Comparison of ENCODE assay signal across 19 cellular contexts in genomic region chr18:9242987-9243386, GRCh38.
DNase-seq lines count a peak whose midpoint lies in the region; ATAC-seq, FAIRE-seq and TF ChIP-seq lines count a peak whose summit lies in the region.
"Had no signal": no experiment of that assay in that cellular context is flagged by ENCODE, and none has a peak within 500 bp of the region (broad histone marks: within the 10 kb centered on the region; RNA-seq: fewer than 3 reads in every experiment).

No MANE protein-coding gene starts in this region.

- no peak overlapping the region for H3K4me3 ChIP-seq in HUES64 (ENCODE audit: low read length)
- no peak overlapping the region for H3K4me3 ChIP-seq in GM12878
- H3K4me3 ChIP-seq: ascending aorta, gastrocnemius medialis, SK-N-MC had no signal

- H3K36me3 Mint-ChIP-seq in stimulated activated naive CD8-positive, alpha-beta T cell treated with anti-CD3 and anti-CD28 coated beads, Interleukin-15, Interleukin-2, amounts not matched to agents 100 ng/mL and 50 ng/mL, for 24 hours (ENCODE audit: low read depth), result peaks cover 43% of the 10 kb centered on the region
- H3K36me3 Mint-ChIP-seq in activated naive CD8-positive, alpha-beta T cell treated with anti-CD3 and anti-CD28 coated beads, Interleukin-2, amount 50 U/mL, for 24 hours (ENCODE audit: low read depth), result peaks cover 29% of the 10 kb centered on the region

- peaks cover 4% of the 10 kb centered on the region for H3K4me1 Mint-ChIP-seq in stimulated activated naive CD8-positive, alpha-beta T cell treated with anti-CD3 and anti-CD28 coated beads, Interleukin-15, Interleukin-2, amounts not matched to agents 100 ng/mL and 50 ng/mL, for 24 hours (ENCODE audit: low read depth)
- peaks cover 12% of the 10 kb centered on the region for H3K4me1 Mint-ChIP-seq in stimulated activated naive CD8-positive, alpha-beta T cell treated with anti-CD3 and anti-CD28 coated beads, Interleukin-15, amount 100 ng/mL, for 72 hours
- H3K4me1 Mint-ChIP-seq in activated naive CD8-positive, alpha-beta T cell treated with anti-CD3 and anti-CD28 coated beads, Interleukin-2, amount 50 U/mL, for 24 hours, result peaks cover 9% of the 10 kb centered on the region
- H3K4me1 Mint-ChIP-seq: nephron had no signal

- H4K20me1 ChIP-seq in GM12878 (ENCODE audit: control insufficient read depth, insufficient read depth), result no peaks in the 10 kb centered on the region

- no peak for ATAC-seq in stimulated activated naive CD8-positive, alpha-beta T cell treated with anti-CD3 and anti-CD28 coated beads, Interleukin-15, amount 100 ng/mL, for 72 hours
- ATAC-seq in GM12878 (no peak), HG03039 (IDR thresholded peaks at IDR 0.05; ENCODE audit: unreplicated experiment) (no peak)
- no peak for ATAC-seq in activated naive CD8-positive, alpha-beta T cell treated with anti-CD3 and anti-CD28 coated beads, Interleukin-2, amount 50 U/mL, for 24 hours
- ATAC-seq: gastrocnemius medialis had no signal

- TF ChIP-seq POLR2A in GM12878 (IDR thresholded peaks at IDR 0.05; ENCODE audit: low read depth, low read length), result no peak

- POLR2A ChIA-PET in GM12878 (lab: Charles Lee), result no interaction called here

- H3K4me1 ChIP-seq in HUES64 (ENCODE audit: insufficient read depth, low read length), result peaks cover 28% of the 10 kb centered on the region
- no peaks in the 10 kb centered on the region for H3K4me1 ChIP-seq in GM12878 (ENCODE audit: control insufficient read depth, insufficient read depth, low read length)
- H3K4me1 ChIP-seq: ascending aorta, gastrocnemius medialis had no signal

- SMC1A ChIA-PET in GM12878 (lab: Charles Lee; ENCODE audit: uncharacterized antibody, unreplicated experiment), result no interaction called here

- H3K4me3 Mint-ChIP-seq in stimulated activated naive CD8-positive, alpha-beta T cell treated with anti-CD3 and anti-CD28 coated beads, Interleukin-15, Interleukin-2, amounts not matched to agents 100 ng/mL and 50 ng/mL, for 24 hours, result no peak overlapping the region
- no peak overlapping the region for H3K4me3 Mint-ChIP-seq in stimulated activated naive CD8-positive, alpha-beta T cell treated with anti-CD3 and anti-CD28 coated beads, Interleukin-15, amount 100 ng/mL, for 72 hours
- no peak overlapping the region for H3K4me3 Mint-ChIP-seq in activated naive CD8-positive, alpha-beta T cell treated with anti-CD3 and anti-CD28 coated beads, Interleukin-2, amount 50 U/mL, for 24 hours
- H3K4me3 Mint-ChIP-seq: nephron had no signal

- RAD21 ChIA-PET in GM12878 (lab: Charles Lee; ENCODE audit: unreplicated experiment), result no interaction called here

- intact Hi-C loops in GM12878 (cut with micrococcal nuclease; ENCODE audit: unreplicated experiment), result loop anchor here (10.0 kb wide), 1 partner anchor 232 kb away; the partner anchor contains the start of gene RALBP1

- H3K4me2 ChIP-seq in GM12878 (ENCODE audit: control insufficient read depth, insufficient read depth), result no peak overlapping the region

- no peak overlapping the region for H3K9ac ChIP-seq in HUES64 (ENCODE audit: low read depth, low read length)
- no peak overlapping the region for H3K9ac ChIP-seq in GM12878 (ENCODE audit: control insufficient read depth, insufficient read depth, low read length)

- H3K79me2 ChIP-seq in GM12878 (ENCODE audit: control insufficient read depth, insufficient read depth, low read length), result no peaks in the 10 kb centered on the region

- no peaks in the 10 kb centered on the region for H3K27me3 ChIP-seq in HUES64 (ENCODE audit: insufficient read depth, low read length)
- H3K27me3 ChIP-seq in GM12878 (replicated peaks in 1 of 2; ENCODE audit: control insufficient read depth in 2 of 2, insufficient read depth in 2 of 2, low read length in 1 of 2), result no peaks in the 10 kb centered on the region
- H3K27me3 ChIP-seq: ascending aorta, gastrocnemius medialis had no signal

- H2AFZ ChIP-seq in GM12878 (ENCODE audit: control insufficient read depth, low read depth, low read length), result no peak overlapping the region

- no peaks in the 10 kb centered on the region for H3K9me3 Mint-ChIP-seq in stimulated activated naive CD8-positive, alpha-beta T cell treated with anti-CD3 and anti-CD28 coated beads, Interleukin-15, Interleukin-2, amounts not matched to agents 100 ng/mL and 50 ng/mL, for 24 hours
- no peaks in the 10 kb centered on the region for H3K9me3 Mint-ChIP-seq in stimulated activated naive CD8-positive, alpha-beta T cell treated with anti-CD3 and anti-CD28 coated beads, Interleukin-15, amount 100 ng/mL, for 72 hours
- no peaks in the 10 kb centered on the region for H3K9me3 Mint-ChIP-seq in activated naive CD8-positive, alpha-beta T cell treated with anti-CD3 and anti-CD28 coated beads, Interleukin-2, amount 50 U/mL, for 24 hours
- H3K9me3 Mint-ChIP-seq: nephron had no signal

- BruUV-seq in GM12878 (replicated peaks; lab: Mats Ljungman, UMichigan), result no TSS peak

- DNase-seq in stimulated activated naive CD8-positive, alpha-beta T cell treated with anti-CD3 and anti-CD28 coated beads, Interleukin-15, amount 100 ng/mL, for 72 hours, result no peak
- DNase-seq in GM12878 (ENCODE audit: low read depth, low spot score) (no peak), superior temporal gyrus (ENCODE audit: extremely low spot score) (peak; percentile 23), D721Med (ENCODE audit: insufficient read length, low spot score) (no peak)
- DNase-seq in activated naive CD8-positive, alpha-beta T cell treated with anti-CD3 and anti-CD28 coated beads, Interleukin-2, amount 50 U/mL, for 24 hours, result no peak
- DNase-seq: activated CD4-positive, alpha-beta T cell treated with anti-CD3 and anti-CD28 coated beads, Interleukin-2, amount 50 U/mL, for 4 hours; activated gamma-delta T cell; Calu3; gastrocnemius medialis; GOT3; NCI-H1417; NCI-H226; OCI-M1 had no signal

- TF ChIP-seq CTCF in GM12878 (IDR thresholded peaks at IDR 0.05 in 2 of 3, conservative IDR thresholded peaks at IDR 0.05 in 1 of 3; ENCODE audit: control insufficient read depth in 2 of 3, extremely low read depth in 1 of 3, insufficient read depth in 1 of 3, low read depth in 3 of 3, low read length in 3 of 3) (no peak), D721Med (IDR thresholded peaks at IDR 0.05; ENCODE audit: insufficient read depth, missing control alignments) (no peak)

- H3K27me3 Mint-ChIP-seq in stimulated activated naive CD8-positive, alpha-beta T cell treated with anti-CD3 and anti-CD28 coated beads, Interleukin-15, Interleukin-2, amounts not matched to agents 100 ng/mL and 50 ng/mL, for 24 hours, result no peaks in the 10 kb centered on the region
- no peaks in the 10 kb centered on the region for H3K27me3 Mint-ChIP-seq in stimulated activated naive CD8-positive, alpha-beta T cell treated with anti-CD3 and anti-CD28 coated beads, Interleukin-15, amount 100 ng/mL, for 72 hours
- H3K27me3 Mint-ChIP-seq in activated naive CD8-positive, alpha-beta T cell treated with anti-CD3 and anti-CD28 coated beads, Interleukin-2, amount 50 U/mL, for 24 hours, result no peaks in the 10 kb centered on the region

- no peak for TF ChIP-seq RAD21 in GM12878 (IDR thresholded peaks at IDR 0.05; ENCODE audit: insufficient read depth, low read depth, low read length)

- FAIRE-seq in GM12878 (lab: Jason Lieb, UNC), result peak; percentile 41
- no peak for FAIRE-seq in D721Med (lab: Jason Lieb, UNC)

- no peak for TF ChIP-seq EP300 in GM12878 (IDR thresholded peaks at IDR 0.05; ENCODE audit: borderline replicate concordance in 1 of 2, control insufficient read depth in 1 of 2, low read depth in 2 of 2, low read length in 2 of 2)

- H3K27ac ChIP-seq in HUES64 (ENCODE audit: low read depth, low read length) (peak overlapping the region; percentile 50; the same call in 1 of the 2 replicates), GM12878 (ENCODE audit: control insufficient read depth, insufficient read depth) (peak overlapping the region; percentile 38; the same call in 1 of the 2 replicates)
- H3K27ac ChIP-seq: ascending aorta, gastrocnemius medialis, SK-N-MC had no signal

- peak overlapping the region; percentile 32 for H3K27ac Mint-ChIP-seq in stimulated activated naive CD8-positive, alpha-beta T cell treated with anti-CD3 and anti-CD28 coated beads, Interleukin-15, Interleukin-2, amounts not matched to agents 100 ng/mL and 50 ng/mL, for 24 hours
- H3K27ac Mint-ChIP-seq in stimulated activated naive CD8-positive, alpha-beta T cell treated with anti-CD3 and anti-CD28 coated beads, Interleukin-15, amount 100 ng/mL, for 72 hours, result no peak overlapping the region
- H3K27ac Mint-ChIP-seq in activated naive CD8-positive, alpha-beta T cell treated with anti-CD3 and anti-CD28 coated beads, Interleukin-2, amount 50 U/mL, for 24 hours, result no peak overlapping the region
- H3K27ac Mint-ChIP-seq: nephron had no signal

- in situ Hi-C loops in GM12878 (cut with MboI), result no loop called here

- H3K9me3 ChIP-seq in HUES64 (ENCODE audit: insufficient read depth, low read depth, low read length) (no peaks in the 10 kb centered on the region), GM12878 (replicated peaks; ENCODE audit: control insufficient read depth, insufficient read depth, low read length) (no peaks in the 10 kb centered on the region)
- H3K9me3 ChIP-seq: ascending aorta, gastrocnemius medialis had no signal

- CTCF ChIA-PET in GM12878 (lab: Yijun Ruan, JAX), result no interaction called here

- H3K36me3 ChIP-seq in HUES64 (ENCODE audit: insufficient read depth, low read length), result peaks cover 12% of the 10 kb centered on the region; the same call in 1 of the 2 replicates
- peaks cover 0 to 17% of the 10 kb centered on the region in 2 experiments; a peak in 2 of 4 replicates for H3K36me3 ChIP-seq in GM12878 (ENCODE audit: control insufficient read depth in 2 of 2, insufficient read depth in 2 of 2, low read length in 1 of 2)

TF ChIP-seq in GM12878, 131 proteins besides CTCF, POLR2A, EP300 and RAD21 (continues in another document):
- TF ChIP-seq BCLAF1 (IDR thresholded peaks at IDR 0.05), result no peak
